ENCODE assay signal across 9 cellular contexts in genomic region chr12:114685320-114685781, GRCh38. TPM values are rescaled to one million over a fixed set of nuclear protein-coding genes. Genes with fewer than 3 reads are reported as not detected.
DNase-seq lines count a peak whose midpoint lies in the region; ATAC-seq, FAIRE-seq and TF ChIP-seq lines count a peak whose summit lies in the region.
"Had no signal": no experiment of that assay in that cellular context is flagged by ENCODE, and none has a peak within 500 bp of the region (broad histone marks: within the 10 kb centered on the region; RNA-seq: fewer than 3 reads in every experiment).

No MANE protein-coding gene starts in this region.

- dilution Hi-C loops in keratinocyte (cut with MboI; ENCODE audit: extremely low pct_ligation_motif_present, low sequenced_read_pairs): no loop called here

- TF ChIP-seq CTCF in activated CD8-positive, alpha-beta T cell treated with anti-CD3 and anti-CD28 coated beads for 36 hours (IDR thresholded peaks at IDR 0.05): no peak
- no peak for TF ChIP-seq CTCF in keratinocyte (optimal IDR thresholded peaks at IDR 0.05 in 1 of 3, IDR thresholded peaks at IDR 0.05 in 1 of 3, conservative IDR thresholded peaks at IDR 0.05 in 1 of 3; ENCODE audit: extremely low read depth in 1 of 3, insufficient read depth in 2 of 3, low read length in 3 of 3)

- H3K27me3 Mint-ChIP-seq in activated CD8-positive, alpha-beta T cell treated with anti-CD3 and anti-CD28 coated beads, Interleukin-2, amount 10 ng/mL, durations not matched to agents 7 days and 5 days (ENCODE audit: low read depth): peaks cover 90% of the 10 kb centered on the region
- peaks cover 93% of the 10 kb centered on the region for H3K27me3 Mint-ChIP-seq in activated CD8-positive, alpha-beta T cell treated with anti-CD3 and anti-CD28 coated beads for 36 hours
- peaks cover 81% of the 10 kb centered on the region for H3K27me3 Mint-ChIP-seq in activated T-helper 17 cell treated with anti-CD3 and anti-CD28 coated beads, Interleukin-2, amount 50 U/mL, for 72 hours

- H3K9ac ChIP-seq in keratinocyte (ENCODE audit: control insufficient read depth, extremely low read depth, insufficient read depth, low read length) (peak overlapping the region; percentile 86), stomach smooth muscle (ENCODE audit: low read length in 2 of 2) (peak overlapping the region; percentile 51 to 66)

- H3K4me3 ChIP-seq in keratinocyte (ENCODE audit: control insufficient read depth in 2 of 3, extremely low read depth in 1 of 3, insufficient read depth in 2 of 3, low read depth in 1 of 3, low read length in 3 of 3) (peak overlapping the region; percentile 78 to 89 (median 78)), stomach smooth muscle (ENCODE audit: low read length in 2 of 2) (peak overlapping the region in 1 of 2 donors; percentile 84)

- peaks cover 11% of the 10 kb centered on the region for H3K9me3 Mint-ChIP-seq in activated CD8-positive, alpha-beta T cell treated with anti-CD3 and anti-CD28 coated beads, Interleukin-2, amount 10 ng/mL, durations not matched to agents 7 days and 5 days (ENCODE audit: insufficient read depth)
- H3K9me3 Mint-ChIP-seq in activated CD8-positive, alpha-beta T cell treated with anti-CD3 and anti-CD28 coated beads for 36 hours: peaks cover 2% of the 10 kb centered on the region
- peaks cover 4% of the 10 kb centered on the region for H3K9me3 Mint-ChIP-seq in activated T-helper 17 cell treated with anti-CD3 and anti-CD28 coated beads, Interleukin-2, amount 50 U/mL, for 72 hours

- peak overlapping the region; percentile 94 for H2AFZ ChIP-seq in keratinocyte (ENCODE audit: control insufficient read depth, low read length)

- H3K36me3 ChIP-seq in keratinocyte (ENCODE audit: control insufficient read depth in 2 of 2, extremely low read depth in 1 of 2, insufficient read depth in 2 of 2, low read length in 2 of 2): peaks cover 2 to 4% of the 10 kb centered on the region in 2 experiments
- no peaks in the 10 kb centered on the region for H3K36me3 ChIP-seq in stomach smooth muscle (ENCODE audit: control insufficient read depth in 2 of 2, insufficient read depth in 2 of 2, low read length in 2 of 2)

- H3K4me2 ChIP-seq in keratinocyte (ENCODE audit: control insufficient read depth, extremely low read depth, insufficient read depth, low read depth, low read length): peak overlapping the region; percentile 94

- H3K27ac ChIP-seq in keratinocyte (ENCODE audit: control insufficient read depth, insufficient read depth, low read length) (peak overlapping the region; percentile 85), stomach smooth muscle (ENCODE audit: low read length) (no peak overlapping the region)

- CTCF ChIA-PET in activated CD8-positive, alpha-beta T cell treated with anti-CD3 and anti-CD28 coated beads, Interleukin-2, amount 10 ng/mL, durations not matched to agents 7 days and 5 days (lab: Charles Lee): no interaction called here
- CTCF ChIA-PET in activated CD8-positive, alpha-beta T cell treated with anti-CD3 and anti-CD28 coated beads for 36 hours (lab: Charles Lee): no interaction called here

- peaks cover 14% of the 10 kb centered on the region for H3K4me1 Mint-ChIP-seq in activated CD8-positive, alpha-beta T cell treated with anti-CD3 and anti-CD28 coated beads, Interleukin-2, amount 10 ng/mL, durations not matched to agents 7 days and 5 days (ENCODE audit: low read depth)
- peaks cover 21% of the 10 kb centered on the region for H3K4me1 Mint-ChIP-seq in activated CD8-positive, alpha-beta T cell treated with anti-CD3 and anti-CD28 coated beads for 36 hours (ENCODE audit: low read depth)
- peaks cover 14% of the 10 kb centered on the region for H3K4me1 Mint-ChIP-seq in activated T-helper 17 cell treated with anti-CD3 and anti-CD28 coated beads, Interleukin-2, amount 50 U/mL, for 72 hours

- intact Hi-C loops in activated CD8-positive, alpha-beta T cell treated with anti-CD3 and anti-CD28 coated beads for 36 hours (cut with micrococcal nuclease): loop anchor here (10.0 kb wide), 1 partner anchor 281 kb away; the partner anchor contains the start of gene TBX5

- H3K9me1 ChIP-seq in keratinocyte (ENCODE audit: control insufficient read depth, extremely low read depth, insufficient read depth, low read length): no peaks in the 10 kb centered on the region

- no peaks in the 10 kb centered on the region for H3K9me3 ChIP-seq in keratinocyte (ENCODE audit: control insufficient read depth, low read depth, low read length)
- H3K9me3 ChIP-seq in stomach smooth muscle (ENCODE audit: control insufficient read depth in 2 of 2, low read length in 2 of 2): no peaks in the 10 kb centered on the region

- H3K4me1 ChIP-seq in keratinocyte (ENCODE audit: control insufficient read depth, extremely low read depth, insufficient read depth, low read length) (peaks cover 13% of the 10 kb centered on the region), stomach smooth muscle (ENCODE audit: control insufficient read depth, insufficient read depth, low read length) (peaks cover 14% of the 10 kb centered on the region)

- peaks cover 29% of the 10 kb centered on the region for H3K79me2 ChIP-seq in keratinocyte (ENCODE audit: control insufficient read depth, insufficient read depth, low read length)

- H4K20me1 ChIP-seq in keratinocyte (ENCODE audit: control insufficient read depth, extremely low read depth, insufficient read depth, low read length): no peaks in the 10 kb centered on the region

- H3K36me3 Mint-ChIP-seq in activated CD8-positive, alpha-beta T cell treated with anti-CD3 and anti-CD28 coated beads, Interleukin-2, amount 10 ng/mL, durations not matched to agents 7 days and 5 days (ENCODE audit: low read depth): peaks cover 7% of the 10 kb centered on the region
- no peaks in the 10 kb centered on the region for H3K36me3 Mint-ChIP-seq in activated CD8-positive, alpha-beta T cell treated with anti-CD3 and anti-CD28 coated beads for 36 hours (ENCODE audit: low read depth)
- peaks cover 22% of the 10 kb centered on the region for H3K36me3 Mint-ChIP-seq in activated T-helper 17 cell treated with anti-CD3 and anti-CD28 coated beads, Interleukin-2, amount 50 U/mL, for 72 hours (ENCODE audit: low read depth)

- H3K4me3 Mint-ChIP-seq in activated CD8-positive, alpha-beta T cell treated with anti-CD3 and anti-CD28 coated beads, Interleukin-2, amount 10 ng/mL, durations not matched to agents 7 days and 5 days: peak overlapping the region; percentile 23
- no peak overlapping the region for H3K4me3 Mint-ChIP-seq in activated CD8-positive, alpha-beta T cell treated with anti-CD3 and anti-CD28 coated beads for 36 hours
- H3K4me3 Mint-ChIP-seq in activated T-helper 17 cell treated with anti-CD3 and anti-CD28 coated beads, Interleukin-2, amount 50 U/mL, for 72 hours: peak overlapping the region; percentile 77

- DNase-seq in activated CD8-positive, alpha-beta T cell treated with anti-CD3 and anti-CD28 coated beads, Interleukin-2, amount 10 ng/mL, durations not matched to agents 7 days and 5 days: no peak
- DNase-seq in activated CD8-positive, alpha-beta T cell treated with anti-CD3 and anti-CD28 coated beads for 36 hours: no peak
- no peak for DNase-seq in keratinocyte (ENCODE audit: low read depth, low spot score)
- DNase-seq in hypothalamus (lab: John Stamatoyannopoulos, UW): no peak
- DNase-seq in NCI-H2171 treated with DMSO at 0.1 percent for 48 hours (lab: John Stamatoyannopoulos, UW): no peak
- DNase-seq in NCI-H2171 (lab: John Stamatoyannopoulos, UW): no peak
- DNase-seq: activated effector memory CD4-positive, alpha-beta T cell treated with anti-CD3 and anti-CD28 coated beads, Interleukin-2, amount 50 U/mL, for 16 hours had no signal

- POLR2A ChIA-PET in activated CD8-positive, alpha-beta T cell treated with anti-CD3 and anti-CD28 coated beads, Interleukin-2, amount 10 ng/mL, durations not matched to agents 7 days and 5 days (lab: Charles Lee): no interaction called here
- POLR2A ChIA-PET in activated CD8-positive, alpha-beta T cell treated with anti-CD3 and anti-CD28 coated beads for 36 hours (lab: Charles Lee): no interaction called here

- no peaks in the 10 kb centered on the region for H3K27me3 ChIP-seq in keratinocyte (ENCODE audit: control insufficient read depth, extremely low read depth, insufficient read depth, low read length)
- H3K27me3 ChIP-seq in stomach smooth muscle (ENCODE audit: control insufficient read depth in 1 of 2, insufficient read depth in 2 of 2, low read length in 2 of 2): peaks cover 45 to 69% of the 10 kb centered on the region in 2 donors

- H3K27ac Mint-ChIP-seq in activated CD8-positive, alpha-beta T cell treated with anti-CD3 and anti-CD28 coated beads, Interleukin-2, amount 10 ng/mL, durations not matched to agents 7 days and 5 days: peak overlapping the region; percentile 69
- H3K27ac Mint-ChIP-seq in activated CD8-positive, alpha-beta T cell treated with anti-CD3 and anti-CD28 coated beads for 36 hours: no peak overlapping the region
- H3K27ac Mint-ChIP-seq in activated T-helper 17 cell treated with anti-CD3 and anti-CD28 coated beads, Interleukin-2, amount 50 U/mL, for 72 hours: no peak overlapping the region

- no peak for FAIRE-seq in keratinocyte (lab: Jason Lieb, UNC)

- ATAC-seq in activated CD8-positive, alpha-beta T cell treated with anti-CD3 and anti-CD28 coated beads, Interleukin-2, amount 10 ng/mL, durations not matched to agents 7 days and 5 days: no peak
- no peak for ATAC-seq in activated CD8-positive, alpha-beta T cell treated with anti-CD3 and anti-CD28 coated beads for 36 hours
- ATAC-seq in activated T-helper 17 cell treated with anti-CD3 and anti-CD28 coated beads, Interleukin-2, amount 50 U/mL, for 72 hours (replicated peaks): no peak

RNA-seq across cellular contexts. Expression of gene TBX3, which starts 1.4 kb away (rescaled TPM):
- total RNA-seq in activated CD8-positive, alpha-beta T cell treated with anti-CD3 and anti-CD28 coated beads, Interleukin-2, amount 10 ng/mL, durations not matched to agents 7 days and 5 days: not detected
- not detected for total RNA-seq in activated CD8-positive, alpha-beta T cell treated with anti-CD3 and anti-CD28 coated beads for 36 hours
- total RNA-seq in activated T-helper 17 cell treated with anti-CD3 and anti-CD28 coated beads, Interleukin-2, amount 50 U/mL, for 72 hours: not detected
- polyA plus RNA-seq in keratinocyte: 5.3 to 11.6 TPM (median 7.8 TPM) in 3 replicates
- polyA plus RNA-seq in keratinocyte (2011; ENCODE audit: low read depth): 1.3 TPM
- 2.2 and 2.5 TPM in 2 replicates for polyA plus RNA-seq in keratinocyte (2011; cell fraction: cytosol; rRNA removed)
- 20.3 and 23.9 TPM in 2 replicates for polyA plus RNA-seq in keratinocyte (2011; cell fraction: nucleus; rRNA removed)
- polyA plus RNA-seq in keratinocyte (2012; ENCODE audit: low replicate concordance): 3.1 and 10.3 TPM in 2 replicates
- 5.2 to 10.4 TPM (median 7.7 TPM) in 3 replicates for polyA minus RNA-seq in keratinocyte
- polyA minus RNA-seq in keratinocyte (2011; cell fraction: cytosol; rRNA and poly(A)+ RNA removed): 5.2 TPM
- polyA minus RNA-seq in keratinocyte (2011; cell fraction: nucleus; rRNA and poly(A)+ RNA removed): 11.9 and 18.3 TPM in 2 replicates
